15 cellular contexts compared by ENCODE assay signal in the genomic region with DNA sequence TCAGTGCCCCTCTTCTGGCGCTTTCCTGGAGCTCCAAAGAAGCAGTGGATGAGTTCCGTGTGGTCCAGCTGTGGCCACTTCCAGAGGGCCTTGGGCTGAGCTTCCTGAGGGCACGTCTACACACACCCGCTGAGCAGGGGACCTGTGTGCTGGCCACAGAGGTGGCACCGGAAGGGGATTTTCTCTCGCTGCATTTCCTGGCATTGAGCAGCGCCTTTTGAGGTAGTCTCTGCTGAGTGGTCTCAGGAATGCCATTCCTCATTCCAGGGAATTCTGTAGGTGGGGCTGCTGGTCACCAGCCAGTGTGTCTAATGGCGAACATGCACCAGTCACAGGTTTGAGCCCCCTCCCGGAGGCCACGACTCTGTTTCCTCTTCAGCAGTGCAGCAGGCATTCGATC. TPM values are rescaled to one million over a fixed set of nuclear protein-coding genes. Genes with fewer than 3 reads are reported as not detected.
DNase-seq lines count a peak whose midpoint lies in the region; ATAC-seq and TF ChIP-seq lines count a peak whose summit lies in the region.
"Had no signal": no experiment of that assay in that cellular context is flagged by ENCODE, and none has a peak within 500 bp of the region (broad histone marks: within the 10 kb centered on the region; RNA-seq: fewer than 3 reads in every experiment).

No MANE protein-coding gene starts in this region.

- no peaks in the 10 kb centered on the region for H3K36me3 Mint-ChIP-seq in CD4-positive, alpha-beta memory T cell

- no peaks in the 10 kb centered on the region for H3K79me2 ChIP-seq in osteoblast (ENCODE audit: insufficient read depth, low read length)

- no peaks in the 10 kb centered on the region for H3K9me3 ChIP-seq in Panc1 (ENCODE audit: control insufficient read depth, insufficient read depth, low read depth, low read length)
- H3K9me3 ChIP-seq in esophagus squamous epithelium: no peaks in the 10 kb centered on the region
- no peaks in the 10 kb centered on the region for H3K9me3 ChIP-seq in osteoblast (ENCODE audit: low read depth, low read length)
- H3K9me3 ChIP-seq in CD4-positive, alpha-beta memory T cell (ENCODE audit: control insufficient read depth in 1 of 2, low read length in 2 of 2): no peaks in the 10 kb centered on the region
- H3K9me3 ChIP-seq: testis had no signal

- no TSS peak for BruUV-seq in Panc1 (replicated peaks; lab: Mats Ljungman, UMichigan)

- peaks cover 10 to 15% of the 10 kb centered on the region in 2 donors for H3K27me3 Mint-ChIP-seq in CD4-positive, alpha-beta memory T cell

- in situ Hi-C loops in Panc1 (cut with HindIII; ENCODE audit: low pct_unique_long_range_greater_than_20kb, low sequenced_read_pairs): no loop called here

- H3K4me2 ChIP-seq in osteoblast (ENCODE audit: insufficient read depth, low read length): peak overlapping the region; percentile 4

- H3K27ac ChIP-seq in Panc1 (ENCODE audit: low read length) (peak overlapping the region; percentile 93), esophagus squamous epithelium (peak overlapping the region; percentile 60 to 89 (median 72)), osteoblast (ENCODE audit: low read depth, low read length) (peak overlapping the region; percentile 94)
- no peak overlapping the region for H3K27ac ChIP-seq in CD4-positive, alpha-beta memory T cell (ENCODE audit: low read depth, low read length)
- H3K27ac ChIP-seq: testis had no signal

- POLR2A ChIA-PET in Panc1 (lab: Charles Lee): no interaction called here
- POLR2A ChIA-PET in CD4-positive, alpha-beta memory T cell (lab: Charles Lee; ENCODE audit: partially characterized antibody): no interaction called here

- H3K9me3 Mint-ChIP-seq in CD4-positive, alpha-beta memory T cell: no peaks in the 10 kb centered on the region
- H3K9me3 Mint-ChIP-seq: activated CD4-positive, alpha-beta T cell treated with anti-CD3 and anti-CD28 coated beads, Interleukin-2, amount 10 ng/mL, durations not matched to agents 24 days and 14 days had no signal

- H3K4me1 ChIP-seq in Panc1 (ENCODE audit: control insufficient read depth, insufficient read depth, low read length) (peaks cover 62% of the 10 kb centered on the region), esophagus squamous epithelium (peaks cover 39 to 55% (median 42%) of the 10 kb centered on the region in 3 donors), osteoblast (ENCODE audit: insufficient read depth, low read length) (peaks cover 62% of the 10 kb centered on the region)
- no peaks in the 10 kb centered on the region for H3K4me1 ChIP-seq in CD4-positive, alpha-beta memory T cell (ENCODE audit: insufficient read depth, low read length)

- DNase-seq in 8988T (peak; percentile 56), Panc1 (ENCODE audit: low read depth, low spot score) (no peak), esophagus squamous epithelium (lab: John Stamatoyannopoulos, UW) (no peak), osteoblast (ENCODE audit: insufficient read length, low spot score, missing footprints) (no peak), GM19240 (ENCODE audit: insufficient read length, low spot score) (no peak), NCI-H446 (lab: John Stamatoyannopoulos, UW) (no peak)
- no peak for DNase-seq in CD4-positive, alpha-beta memory T cell
- DNase-seq in stimulated activated naive CD4-positive, alpha-beta T cell treated with Interleukin-2 at 50 U/mL for 16 hours (lab: John Stamatoyannopoulos, UW): no peak
- DNase-seq: activated CD4-positive, alpha-beta T cell treated with anti-CD3 and anti-CD28 coated beads, Interleukin-2, amount 10 ng/mL, durations not matched to agents 24 days and 14 days; activated naive CD4-positive, alpha-beta T cell treated with anti-CD3 and anti-CD28 coated beads, Interleukin-2, amount 50 U/mL, for 16 hours; effector CD8-positive, alpha-beta T cell; NCI-H2227 treated with DMSO at 0.1 percent for 48 hours; SHP77 treated with DMSO at 0.1 percent for 48 hours; stimulated activated CD4-positive, alpha-beta T cell treated with anti-CD3 and anti-CD28 coated beads, Interleukin-4, amount 100 ng/mL, for 24 hours had no signal

- peak overlapping the region in 1 of 8 donors; percentile 23 for H3K4me3 Mint-ChIP-seq in CD4-positive, alpha-beta memory T cell
- H3K4me3 Mint-ChIP-seq: activated CD4-positive, alpha-beta T cell treated with anti-CD3 and anti-CD28 coated beads, Interleukin-2, amount 10 ng/mL, durations not matched to agents 24 days and 14 days had no signal

- TF ChIP-seq CTCF in Panc1 (IDR thresholded peaks at IDR 0.05) (no peak), esophagus squamous epithelium (IDR thresholded peaks at IDR 0.05) (no peak), osteoblast (IDR thresholded peaks at IDR 0.05; ENCODE audit: extremely low read depth, low read depth, low read length) (no peak)

- H4K20me1 ChIP-seq in osteoblast (ENCODE audit: insufficient read depth, low read length): no peaks in the 10 kb centered on the region

- CTCF ChIA-PET in Panc1 (lab: Charles Lee): interaction anchor here (0.6 kb wide), 1 partner anchor 38 kb away, joined by 3 read pairs; no protein-coding TSS in a partner anchor
- CTCF ChIA-PET in CD4-positive, alpha-beta memory T cell (lab: Charles Lee; ENCODE audit: partially characterized antibody): interaction anchor here (1.0 kb wide), 1 partner anchor 16 kb away, joined by 3 read pairs; no protein-coding TSS in a partner anchor

- H3K36me3 ChIP-seq in Panc1 (ENCODE audit: control insufficient read depth, insufficient read depth, low read length) (no peaks in the 10 kb centered on the region), esophagus squamous epithelium (no peaks in the 10 kb centered on the region), osteoblast (ENCODE audit: insufficient read depth, low read length) (no peaks in the 10 kb centered on the region)
- no peaks in the 10 kb centered on the region for H3K36me3 ChIP-seq in CD4-positive, alpha-beta memory T cell (ENCODE audit: insufficient read depth, low read length)

- 67 to 73% methylated on average over 2 to 3 of the region's 11 CpGs for WGBS in esophagus squamous epithelium, 2 donors

- H3K27me3 ChIP-seq in Panc1 (ENCODE audit: control insufficient read depth, insufficient read depth, low read length) (no peaks in the 10 kb centered on the region), esophagus squamous epithelium (no peaks in the 10 kb centered on the region), osteoblast (ENCODE audit: insufficient read depth, low read length) (no peaks in the 10 kb centered on the region)
- H3K27me3 ChIP-seq in CD4-positive, alpha-beta memory T cell (ENCODE audit: insufficient read depth, low read length): no peaks in the 10 kb centered on the region
- H3K27me3 ChIP-seq: testis had no signal

- no peaks in the 10 kb centered on the region for H3K4me1 Mint-ChIP-seq in CD4-positive, alpha-beta memory T cell
- H3K4me1 Mint-ChIP-seq: activated CD4-positive, alpha-beta T cell treated with anti-CD3 and anti-CD28 coated beads, Interleukin-2, amount 10 ng/mL, durations not matched to agents 24 days and 14 days had no signal

- H2AFZ ChIP-seq in osteoblast (ENCODE audit: low read length): no peak overlapping the region

- intact Hi-C loops in Panc1 (cut with micrococcal nuclease; ENCODE audit: unreplicated experiment) (no loop called here), esophagus squamous epithelium (cut with DNase I) (no loop called here)
- intact Hi-C loops in CD4-positive, alpha-beta memory T cell (cut with micrococcal nuclease): no loop called here

- ATAC-seq in Panc1: no peak

- no peak for TF ChIP-seq POLR2A in esophagus squamous epithelium (IDR thresholded peaks at IDR 0.05)

- no peak overlapping the region for H3K4me3 ChIP-seq in Panc1 (ENCODE audit: low read depth in 2 of 2, low read length in 2 of 2)
- no peak overlapping the region for H3K4me3 ChIP-seq in esophagus squamous epithelium
- no peak overlapping the region for H3K4me3 ChIP-seq in osteoblast (ENCODE audit: insufficient read depth, low read length)
- no peak overlapping the region for H3K4me3 ChIP-seq in CD4-positive, alpha-beta memory T cell (ENCODE audit: low read length in 2 of 2)
- H3K4me3 ChIP-seq: testis had no signal

- H3K27ac Mint-ChIP-seq in CD4-positive, alpha-beta memory T cell: no peak overlapping the region
- H3K27ac Mint-ChIP-seq: activated CD4-positive, alpha-beta T cell treated with anti-CD3 and anti-CD28 coated beads, Interleukin-2, amount 10 ng/mL, durations not matched to agents 24 days and 14 days had no signal

RNA-seq across cellular contexts. Expression of a gene that starts 48.1 kb away (rescaled TPM):
- 146 TPM for total RNA-seq in Panc1 (2021; ENCODE audit: unreplicated experiment)
- 73.2 TPM for polyA plus RNA-seq in Panc1 (2012; ENCODE audit: insufficient read length)
- total RNA-seq in esophagus squamous epithelium: 10 to 100 TPM; 54.5 to 99.0 (median 59.1) TPM
- total RNA-seq in osteoblast: 205 and 300 TPM in 2 replicates
- total RNA-seq in CD4-positive, alpha-beta memory T cell: under 1 TPM in 1 of 2 experiments, not detected in 1; 0.23 TPM
- under 1 TPM in 1 of 2 donors, not detected in 1; 0.48 TPM for polyA plus RNA-seq in CD4-positive, alpha-beta memory T cell
- total RNA-seq: activated CD4-positive, alpha-beta T cell treated with anti-CD3 and anti-CD28 coated beads, Interleukin-2, amount 10 ng/mL, durations not matched to agents 24 days and 14 days had no signal

Comparison
In these comparisons a context has a peak if more than half of its experiments do, and no peak if none do; other contexts are left out.
1. RNA of a gene that starts 48.1 kb away (total RNA-seq): 205 to 300 TPM in osteoblast, 146 TPM in Panc1 (single experiment) and 54.5 to 99.0 TPM in esophagus squamous epithelium; 0.23 TPM in CD4-positive, alpha-beta memory T cell; every median in the first group is over 10 times any median in the second.